Comparison of ENCODE assay signal across 8 cellular contexts in the genomic region with DNA sequence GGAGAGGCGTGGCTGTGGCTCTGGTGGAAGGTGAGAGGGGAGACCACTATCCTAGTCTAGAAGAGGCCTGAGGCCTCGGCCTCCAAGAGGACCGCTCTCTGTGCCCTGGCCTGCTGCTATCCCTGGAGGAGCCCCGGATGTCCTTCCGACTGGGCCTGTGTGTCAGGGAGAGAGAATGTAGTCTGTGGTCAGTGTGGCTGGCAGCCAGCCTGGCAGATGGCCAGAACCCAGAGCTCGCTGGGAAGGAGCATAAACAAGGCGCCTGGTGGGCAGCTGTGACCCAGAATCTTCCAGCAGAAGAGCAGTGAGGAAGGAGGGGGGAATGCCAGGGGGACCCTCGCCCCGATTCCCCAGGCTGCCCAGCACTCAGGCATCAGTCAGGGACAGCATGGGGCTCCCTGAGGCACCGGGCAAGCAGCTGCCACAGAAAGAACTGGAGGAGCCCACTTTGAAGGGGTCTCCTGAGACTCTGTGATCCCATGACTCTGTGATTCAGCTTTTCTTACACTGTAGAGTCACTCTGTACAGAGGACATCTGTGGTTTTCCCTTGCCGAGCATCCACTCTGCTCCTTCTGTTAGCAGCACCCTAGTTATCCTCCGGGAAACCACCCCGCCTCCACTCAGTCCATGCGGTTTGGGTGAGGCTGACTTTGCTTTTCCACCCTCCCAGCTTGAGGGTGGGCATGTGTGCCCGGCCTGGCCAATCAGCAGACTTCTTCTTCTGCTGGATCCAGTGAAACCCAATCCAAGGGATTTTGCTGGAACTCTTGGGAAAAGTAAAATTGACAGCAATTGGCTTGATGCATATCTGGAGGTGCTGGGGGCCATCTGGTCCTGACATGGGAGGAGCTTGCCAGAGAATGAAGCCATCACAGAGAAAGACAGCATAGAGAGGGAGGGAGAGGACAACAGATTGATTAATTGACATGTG. TPM values are rescaled to one million over a fixed set of nuclear protein-coding genes. Genes with fewer than 3 reads are reported as not detected.
A peak's percentile ranks its signal among the peaks of the same experiment; 100 is the strongest.
DNase-seq lines count a peak whose midpoint lies in the region; ATAC-seq and TF ChIP-seq lines count a peak whose summit lies in the region.

No MANE protein-coding gene starts in this region.

- no peaks in the 10 kb centered on the region for H3K9me3 Mint-ChIP-seq in MCF 10A (ENCODE audit: unreplicated experiment)
- H3K9me3 Mint-ChIP-seq in activated T-helper 2 cell treated with anti-CD3 and anti-CD28 coated beads, Interferon-gamma antibody, Interleukin-2, Interleukin-4, amounts not matched to agents 10 μg/mL and 5 μg/mL and 100 μg/mL, durations not matched to agents 14 hours and 24 hours and 36 hours: no peaks in the 10 kb centered on the region

- H3K27ac ChIP-seq in iPS-20b (ENCODE audit: low read length) (peak overlapping the region; percentile 89), gastrocnemius medialis (peak overlapping the region; percentile 72 to 74 (median 73))

- POLR2A ChIA-PET in MCF 10A (lab: Yijun Ruan, JAX): interaction anchor here (0.7 to 2.0 kb wide), 8 partner anchors 11 to 253 kb away, joined by 3 to 14 read pairs (median 3); partner anchors contain the start of genes PWWP2A, SLU7 and TTC1

- DNase-seq in GM04503 (ENCODE audit: low read depth) (peak; percentile 97), NCI-H446 treated with DMSO at 0.1 percent for 48 hours (lab: John Stamatoyannopoulos, UW) (peak; percentile 68), MCF 10A (ENCODE audit: unreplicated experiment) (peak; percentile 100), gastrocnemius medialis (peak; percentile 64 to 79), HuH-7 (ENCODE audit: low spot score) (no peak), T-helper 17 cell (no peak)
- DNase-seq in activated T-helper 2 cell treated with anti-CD3 and anti-CD28 coated beads, Interferon-gamma antibody, Interleukin-2, Interleukin-4, amounts not matched to agents 10 μg/mL and 5 μg/mL and 100 μg/mL, durations not matched to agents 14 hours and 24 hours and 36 hours (ENCODE audit: low spot score): no peak

- H3K27ac Mint-ChIP-seq in MCF 10A (ENCODE audit: low read depth, unreplicated experiment) (peak overlapping the region; percentile 87), T-helper 17 cell (no peak overlapping the region)
- H3K27ac Mint-ChIP-seq in activated T-helper 2 cell treated with anti-CD3 and anti-CD28 coated beads, Interferon-gamma antibody, Interleukin-2, Interleukin-4, amounts not matched to agents 10 μg/mL and 5 μg/mL and 100 μg/mL, durations not matched to agents 14 hours and 24 hours and 36 hours: no peak overlapping the region

- H3K4me3 Mint-ChIP-seq in MCF 10A (ENCODE audit: unreplicated experiment) (peak overlapping the region; percentile 54), T-helper 17 cell (no peak overlapping the region)
- no peak overlapping the region for H3K4me3 Mint-ChIP-seq in activated T-helper 2 cell treated with anti-CD3 and anti-CD28 coated beads, Interferon-gamma antibody, Interleukin-2, Interleukin-4, amounts not matched to agents 10 μg/mL and 5 μg/mL and 100 μg/mL, durations not matched to agents 14 hours and 24 hours and 36 hours (ENCODE audit: low read depth)

- BruUV-seq in MCF 10A (replicated peaks; lab: Mats Ljungman, UMichigan): no TSS peak

- H3K27me3 ChIP-seq in iPS-20b (ENCODE audit: insufficient read depth, low read length) (no peaks in the 10 kb centered on the region), gastrocnemius medialis (no peaks in the 10 kb centered on the region)

- no peak for TF ChIP-seq POLR2A in gastrocnemius medialis (IDR thresholded peaks at IDR 0.05)

- H3K36me3 ChIP-seq in iPS-20b (ENCODE audit: insufficient read depth, low read depth, low read length): no peaks in the 10 kb centered on the region
- H3K36me3 ChIP-seq in gastrocnemius medialis: no peaks in the 10 kb centered on the region

- peak; percentile 76 to 77 for ATAC-seq in gastrocnemius medialis
- no peak for ATAC-seq in T-helper 17 cell

- CTCF ChIA-PET in MCF 10A (lab: Yijun Ruan, JAX): interaction anchor here (0.7 to 3.0 kb wide), 4 partner anchors 12 to 179 kb away, joined by 3 to 10 read pairs (median 5); no protein-coding TSS in a partner anchor

- peaks cover 37% of the 10 kb centered on the region for H3K4me1 ChIP-seq in iPS-20b (ENCODE audit: insufficient read depth, low read length)
- H3K4me1 ChIP-seq in gastrocnemius medialis: peaks cover 5 to 9% of the 10 kb centered on the region in 2 donors

- H3K9ac ChIP-seq in iPS-20b (ENCODE audit: low read depth, low read length): peak overlapping the region; percentile 87

- in situ Hi-C loops in gastrocnemius medialis (cut with MboI; ENCODE audit: low sequenced_read_pairs in 4 of 4): no loop called here

- no peaks in the 10 kb centered on the region for H3K27me3 Mint-ChIP-seq in MCF 10A (ENCODE audit: insufficient read depth, unreplicated experiment)
- H3K27me3 Mint-ChIP-seq in activated T-helper 2 cell treated with anti-CD3 and anti-CD28 coated beads, Interferon-gamma antibody, Interleukin-2, Interleukin-4, amounts not matched to agents 10 μg/mL and 5 μg/mL and 100 μg/mL, durations not matched to agents 14 hours and 24 hours and 36 hours (ENCODE audit: low read depth): peaks cover 17% of the 10 kb centered on the region
- H3K27me3 Mint-ChIP-seq in T-helper 17 cell: peaks cover 63% of the 10 kb centered on the region

- H3K4me1 Mint-ChIP-seq in MCF 10A (ENCODE audit: insufficient read depth, unreplicated experiment) (peaks cover 33% of the 10 kb centered on the region), T-helper 17 cell (no peaks in the 10 kb centered on the region)
- peaks cover 10% of the 10 kb centered on the region for H3K4me1 Mint-ChIP-seq in activated T-helper 2 cell treated with anti-CD3 and anti-CD28 coated beads, Interferon-gamma antibody, Interleukin-2, Interleukin-4, amounts not matched to agents 10 μg/mL and 5 μg/mL and 100 μg/mL, durations not matched to agents 14 hours and 24 hours and 36 hours (ENCODE audit: low read depth)

- no peaks in the 10 kb centered on the region for H3K9me3 ChIP-seq in iPS-20b (ENCODE audit: insufficient read depth, low read depth, low read length)
- no peaks in the 10 kb centered on the region for H3K9me3 ChIP-seq in gastrocnemius medialis
- no peaks in the 10 kb centered on the region for H3K9me3 ChIP-seq in T-helper 17 cell (ENCODE audit: control insufficient read depth, low read length, poor library complexity, severe bottlenecking)

- H3K4me3 ChIP-seq in iPS-20b (ENCODE audit: low read length) (peak overlapping the region; percentile 51; the same call in 1 of the 2 replicates), gastrocnemius medialis (peak overlapping the region in 2 of 4 donors; percentile 14 to 24)

- TF ChIP-seq CTCF in MCF 10A (IDR thresholded peaks at IDR 0.05; ENCODE audit: unreplicated experiment): no peak
- TF ChIP-seq CTCF in gastrocnemius medialis (IDR thresholded peaks at IDR 0.05 in 4 of 5, conservative IDR thresholded peaks at IDR 0.05 in 1 of 5): no peak

- intact Hi-C loops in MCF 10A (cut with micrococcal nuclease): loop anchor here (1.0 kb wide), 1 partner anchor 46 kb away; the partner anchor contains the start of gene PWWP2A
- intact Hi-C loops in gastrocnemius medialis (cut with DNase I; ENCODE audit: low total_unique reads): loop anchor here (2.0 kb wide), 1 partner anchor 47 kb away; the partner anchor contains the start of gene PWWP2A
- intact Hi-C loops in activated T-helper 2 cell treated with anti-CD3 and anti-CD28 coated beads, Interferon-gamma antibody, Interleukin-2, Interleukin-4, amounts not matched to agents 10 μg/mL and 5 μg/mL and 100 μg/mL, durations not matched to agents 14 hours and 24 hours and 36 hours (cut with micrococcal nuclease): no loop called here

- H3K36me3 Mint-ChIP-seq in MCF 10A (ENCODE audit: insufficient read depth, unreplicated experiment): no peaks in the 10 kb centered on the region
- H3K36me3 Mint-ChIP-seq in activated T-helper 2 cell treated with anti-CD3 and anti-CD28 coated beads, Interferon-gamma antibody, Interleukin-2, Interleukin-4, amounts not matched to agents 10 μg/mL and 5 μg/mL and 100 μg/mL, durations not matched to agents 14 hours and 24 hours and 36 hours (ENCODE audit: low read depth): no peaks in the 10 kb centered on the region
- H3K36me3 Mint-ChIP-seq in T-helper 17 cell (ENCODE audit: low read depth): peaks cover 2% of the 10 kb centered on the region

RNA-seq across cellular contexts. Expression of gene PWWP2A, which starts 46.2 kb away (rescaled TPM):
- total RNA-seq in MCF 10A (2022) (20.6 and 21.3 TPM in 2 replicates), gastrocnemius medialis (10 to 100 TPM in 2 of 4 donors, 1 to 10 TPM in 2; 5.4 to 13.3 (median 8.6) TPM), T-helper 17 cell (10 to 100 TPM; 18.0 to 22.6 TPM)
- 20.4 and 22.7 TPM in 2 replicates for total RNA-seq in activated T-helper 2 cell treated with anti-CD3 and anti-CD28 coated beads, Interferon-gamma antibody, Interleukin-2, Interleukin-4, amounts not matched to agents 10 μg/mL and 5 μg/mL and 100 μg/mL, durations not matched to agents 14 hours and 24 hours and 36 hours

Comparison
In these comparisons a context has a peak if more than half of its experiments do, and no peak if none do; other contexts are left out.
1. DNase-seq: peak in GM04503 (single experiment), NCI-H446 treated with DMSO at 0.1 percent for 48 hours (single experiment), MCF 10A (single experiment) and gastrocnemius medialis (2 of 2); none in activated T-helper 2 cell treated with anti-CD3 and anti-CD28 coated beads, Interferon-gamma antibody, Interleukin-2, Interleukin-4, amounts not matched to agents 10 μg/mL and 5 μg/mL and 100 μg/mL, durations not matched to agents 14 hours and 24 hours and 36 hours (single experiment), HuH-7 (single experiment) and T-helper 17 cell (0 of 3).